In the genomic region with DNA sequence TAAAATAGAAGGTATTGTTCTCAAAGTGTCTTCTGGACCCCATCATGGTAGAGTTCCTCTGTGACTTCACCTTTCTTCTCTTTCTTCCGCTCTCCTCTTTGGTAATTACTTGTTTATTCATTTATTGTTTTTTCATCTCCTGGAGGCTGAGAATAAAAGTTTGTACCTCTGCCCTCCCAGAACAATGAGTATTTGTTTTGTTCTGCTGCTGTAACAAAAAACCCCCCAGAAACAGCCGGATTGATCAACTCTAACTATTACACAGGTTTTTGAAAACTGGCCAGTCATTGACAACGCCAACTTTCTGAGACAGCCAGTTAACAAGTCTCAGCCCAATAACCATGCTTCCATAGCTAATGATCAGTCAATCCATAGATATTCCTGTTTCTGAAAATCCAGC, we compare ENCODE assay signal across 35 cellular contexts.
"Had no signal": no experiment of that assay in that cellular context is flagged by ENCODE, and none has a peak within 500 bp of the region (broad histone marks: within the 10 kb centered on the region; RNA-seq: fewer than 3 reads in every experiment).

No MANE protein-coding gene starts in this region.

- H3K36me3 ChIP-seq: MG63 had no signal

- H3K4me3 ChIP-seq: MG63 had no signal

- H3K27me3 ChIP-seq: MG63 had no signal

- DNase-seq: Karpas-422, Kasumi-1, MG63, MM.1S, MV-4-11, NCI-H1048, NCI-H1092, NCI-H1092 treated with DMSO at 0.1 percent for 48 hours, NCI-H1105, NCI-H1105 treated with DMSO at 0.1 percent for 48 hours, NCI-H1417, NCI-H1417 treated with DMSO at 0.1 percent for 48 hours, NCI-H1436, NCI-H1436 treated with DMSO at 0.1 percent for 48 hours, NCI-H146, NCI-H1694, NCI-H1694 treated with DMSO at 0.1 percent for 48 hours, NCI-H187, NCI-H187 treated with DMSO at 0.1 percent for 48 hours, NCI-H1930, NCI-H2029, NCI-H2029 treated with DMSO at 0.1 percent for 48 hours, NCI-H2081, NCI-H2081 treated with DMSO at 0.1 percent for 48 hours, NCI-H2107, NCI-H2171, NCI-H2171 treated with DMSO at 0.1 percent for 48 hours, NCI-H2227 treated with DMSO at 0.1 percent for 48 hours, NCI-H226, NCI-H345, NCI-H446, NCI-H446 treated with DMSO at 0.1 percent for 48 hours, NCI-H510A, NCI-H510A treated with DMSO at 0.1 percent for 48 hours, NCI-H524 had no signal

- H3K9me3 ChIP-seq: MG63 had no signal
